Comparison of ENCODE assay signal across 8 cellular contexts in the genomic region with DNA sequence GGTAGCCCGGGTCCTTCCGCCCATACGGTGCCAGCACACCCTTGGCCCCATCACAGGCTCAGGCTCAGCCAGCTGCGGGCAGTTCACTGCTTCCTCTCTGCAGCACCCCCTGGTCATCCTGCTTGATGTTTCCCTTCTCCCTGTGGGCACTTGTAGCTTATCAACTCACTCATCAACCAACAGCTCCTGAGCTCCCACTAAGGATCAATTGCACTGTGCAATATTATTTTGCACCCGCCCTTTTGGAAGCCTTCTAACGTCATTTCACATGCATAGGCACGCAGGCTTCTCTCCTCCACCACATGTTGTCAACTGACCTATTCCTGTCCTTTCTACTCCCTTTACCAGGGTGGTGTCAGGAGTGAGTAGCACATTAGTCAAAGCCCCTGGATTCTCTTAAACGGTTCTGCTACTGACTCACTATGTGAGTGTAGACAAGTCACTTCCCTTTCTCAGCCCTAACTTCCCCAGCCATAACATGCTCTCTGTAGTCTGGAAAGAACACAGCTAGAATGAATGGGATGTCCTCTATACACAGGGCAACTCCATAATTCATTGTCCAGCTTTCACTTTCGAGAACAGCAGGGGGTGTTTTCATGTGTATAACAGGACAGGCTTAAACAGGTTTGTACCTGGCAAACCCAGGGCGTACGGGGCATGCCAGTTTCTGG. TPM values are rescaled to one million over a fixed set of nuclear protein-coding genes. Genes with fewer than 3 reads are reported as not detected.
DNase-seq lines count a peak whose midpoint lies in the region; ATAC-seq and TF ChIP-seq lines count a peak whose summit lies in the region.

No MANE protein-coding gene starts in this region.

- peak overlapping the region; percentile 40 to 82 for H3K27ac Mint-ChIP-seq in activated naive CD4-positive, alpha-beta T cell treated with anti-CD3 and anti-CD28 coated beads, Interleukin-2, amount 50 U/mL, for 72 hours
- H3K27ac Mint-ChIP-seq in endothelial cell (ENCODE audit: unreplicated experiment), result no peak overlapping the region

- H4K20me1 ChIP-seq in MM.1S (ENCODE audit: insufficient read depth, low read length), result no peaks in the 10 kb centered on the region

- no peaks in the 10 kb centered on the region for H3K79me2 ChIP-seq in MM.1S (ENCODE audit: low read length)

- H3F3A ChIP-seq in MM.1S (ENCODE audit: insufficient read depth, low read length), result no peaks in the 10 kb centered on the region

- H3K9me2 ChIP-seq in MM.1S (replicated peaks; ENCODE audit: insufficient read depth, low read length), result no peaks in the 10 kb centered on the region

- H2AFZ ChIP-seq in MM.1S (ENCODE audit: low read length), result no peak overlapping the region

- H3K27ac ChIP-seq in MM.1S (ENCODE audit: low read length), result no peak overlapping the region
- peak overlapping the region in 1 of 2 donors; percentile 79 for H3K27ac ChIP-seq in lung (ENCODE audit: low read depth in 1 of 2, low read length in 1 of 2)

- H3K36me3 ChIP-seq in MM.1S (replicated peaks; ENCODE audit: insufficient read depth, low read length), result no peaks in the 10 kb centered on the region
- H3K36me3 ChIP-seq in lung (ENCODE audit: control insufficient read depth in 2 of 2, insufficient read depth in 2 of 2, low read length in 2 of 2), result no peaks in the 10 kb centered on the region

- H3K9me3 ChIP-seq in MM.1S (replicated peaks; ENCODE audit: insufficient read depth, low read length) (no peaks in the 10 kb centered on the region), lung (ENCODE audit: control insufficient read depth in 2 of 2, insufficient read depth in 1 of 2, low read length in 1 of 2) (no peaks in the 10 kb centered on the region)

- no peaks in the 10 kb centered on the region for H3K27me3 ChIP-seq in MM.1S (replicated peaks; ENCODE audit: insufficient read depth, low read length)
- H3K27me3 ChIP-seq in lung (ENCODE audit: control insufficient read depth, insufficient read depth), result no peaks in the 10 kb centered on the region

- peak; percentile 98 to 99 for ATAC-seq in activated naive CD4-positive, alpha-beta T cell treated with anti-CD3 and anti-CD28 coated beads, Interleukin-2, amount 50 U/mL, for 72 hours
- ATAC-seq in lung (ENCODE audit: insufficient read depth, low FRiP score), result peak; percentile 86

- H3K27me3 Mint-ChIP-seq in endothelial cell (ENCODE audit: unreplicated experiment), result no peaks in the 10 kb centered on the region

- H3K4me1 ChIP-seq in MM.1S (ENCODE audit: low read length) (peaks cover 10% of the 10 kb centered on the region; the same call in 1 of the 2 replicates), lung (ENCODE audit: control insufficient read depth in 2 of 2, insufficient read depth in 2 of 2, low read length in 2 of 2) (peaks cover 0 to 9% of the 10 kb centered on the region in 2 donors)

- 0 out of 2 replicates have a peak overlapping the region, but pooled peaks have one; percentile 3 for H3K4me2 ChIP-seq in MM.1S (ENCODE audit: low read depth, low read length)

- H3K4me3 ChIP-seq in MM.1S (ENCODE audit: low read length) (no peak overlapping the region), lung (no peak overlapping the region)

- peaks cover 23% of the 10 kb centered on the region for H3K4me1 Mint-ChIP-seq in endothelial cell (ENCODE audit: unreplicated experiment)

- no peak overlapping the region for H3K9ac ChIP-seq in MM.1S (ENCODE audit: low read length)

- H3K36me3 Mint-ChIP-seq in activated naive CD4-positive, alpha-beta T cell treated with anti-CD3 and anti-CD28 coated beads, Interleukin-2, amount 50 U/mL, for 72 hours, result no peaks in the 10 kb centered on the region
- H3K36me3 Mint-ChIP-seq in endothelial cell (ENCODE audit: low read depth, unreplicated experiment), result no peaks in the 10 kb centered on the region

- TF ChIP-seq CTCF in MM.1S (IDR thresholded peaks at IDR 0.05; ENCODE audit: low read length) (no peak), lung (IDR thresholded peaks at IDR 0.05; ENCODE audit: control extremely low read depth, extremely low read depth) (no peak), endothelial cell (IDR thresholded peaks at IDR 0.05; ENCODE audit: unreplicated experiment) (no peak)

- 59 to 61% methylated on average over 11 of the region's 11 CpGs for WGBS in lung, 2 donors

- H3K4me3 Mint-ChIP-seq in endothelial cell (ENCODE audit: unreplicated experiment), result no peak overlapping the region

- no peaks in the 10 kb centered on the region for H3K9me3 Mint-ChIP-seq in activated naive CD4-positive, alpha-beta T cell treated with anti-CD3 and anti-CD28 coated beads, Interleukin-2, amount 50 U/mL, for 72 hours
- no peaks in the 10 kb centered on the region for H3K9me3 Mint-ChIP-seq in endothelial cell (ENCODE audit: unreplicated experiment)

- DNase-seq in activated naive CD4-positive, alpha-beta T cell treated with anti-CD3 and anti-CD28 coated beads, Interleukin-2, amount 50 U/mL, for 72 hours (ENCODE audit: low spot score in 2 of 2), result no peak
- DNase-seq in activated naive CD4-positive, alpha-beta T cell treated with Interleukin-2 at 50 U/mL for 16 hours, result no peak
- peak; percentile 11 for DNase-seq in MM.1S
- peak; percentile 45 for DNase-seq in brain pericyte (ENCODE audit: low read depth, low spot score)
- no peak for DNase-seq in lung (ENCODE audit: low spot score)
- DNase-seq in endothelial cell (ENCODE audit: low spot score), result no peak
- DNase-seq in NCI-H128 (lab: John Stamatoyannopoulos, UW; ENCODE audit: unreplicated experiment), result no peak
- DNase-seq in retina, result no peak

RNA-seq across cellular contexts. Expression of gene IRF2BP2, which starts 47.1 kb away (rescaled TPM):
- 100 to 1,000 TPM in 1 of 2 donors, 10 to 100 TPM in 1; 97.3 to 176 TPM for total RNA-seq in activated naive CD4-positive, alpha-beta T cell treated with anti-CD3 and anti-CD28 coated beads, Interleukin-2, amount 50 U/mL, for 72 hours
- total RNA-seq in lung, result 100 to 1,000 TPM; 113 to 197 TPM
- polyA plus RNA-seq in lung, result 100 to 1,000 TPM in 1 of 2 donors, 10 to 100 TPM in 1; 49.3 to 106 TPM
- 158 TPM for total RNA-seq in endothelial cell (ENCODE audit: unreplicated experiment)

Comparison
In these comparisons a context has a peak if more than half of its experiments do, and no peak if none do; other contexts are left out.
1. DNase-seq: peak in MM.1S (single experiment) and brain pericyte (single experiment); none in activated naive CD4-positive, alpha-beta T cell treated with anti-CD3 and anti-CD28 coated beads, Interleukin-2, amount 50 U/mL, for 72 hours (0 of 2), activated naive CD4-positive, alpha-beta T cell treated with Interleukin-2 at 50 U/mL for 16 hours (single experiment), lung (single experiment), endothelial cell (single experiment), NCI-H128 (single experiment) and retina (single experiment).